34 cellular contexts compared by ENCODE assay signal in the genomic region with DNA sequence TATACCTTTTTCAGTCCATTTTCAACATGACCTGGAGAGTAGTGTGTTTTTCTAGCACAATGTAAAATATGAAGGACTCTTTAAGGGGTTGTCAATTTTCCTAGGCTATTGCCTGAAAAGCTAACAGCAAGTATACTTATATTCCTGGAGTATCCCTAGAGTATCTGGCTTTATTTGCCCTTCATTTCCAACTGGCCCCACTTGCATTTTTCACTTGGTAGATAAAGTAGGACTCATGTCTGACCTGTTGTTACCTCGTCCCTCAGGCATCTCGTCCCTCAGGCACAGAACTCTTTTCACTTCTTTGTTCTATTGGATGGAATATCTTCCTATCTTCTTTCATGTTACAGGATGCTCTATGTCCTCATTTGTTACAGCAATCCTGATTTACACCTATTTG.
"Had no signal": no experiment of that assay in that cellular context is flagged by ENCODE, and none has a peak within 500 bp of the region (broad histone marks: within the 10 kb centered on the region; RNA-seq: fewer than 3 reads in every experiment).

No MANE protein-coding gene starts in this region.

- DNase-seq: Karpas-422, Kasumi-1, KG1, MG63, MM.1S, MV-4-11, NCI-H1048, NCI-H1092, NCI-H1092 treated with DMSO at 0.1 percent for 48 hours, NCI-H1105, NCI-H1105 treated with DMSO at 0.1 percent for 48 hours, NCI-H1417, NCI-H1417 treated with DMSO at 0.1 percent for 48 hours, NCI-H1436, NCI-H1436 treated with DMSO at 0.1 percent for 48 hours, NCI-H146, NCI-H1694, NCI-H1694 treated with DMSO at 0.1 percent for 48 hours, NCI-H187, NCI-H187 treated with DMSO at 0.1 percent for 48 hours, NCI-H1930, NCI-H2029, NCI-H2029 treated with DMSO at 0.1 percent for 48 hours, NCI-H2081, NCI-H2081 treated with DMSO at 0.1 percent for 48 hours, NCI-H2107, NCI-H2171, NCI-H2171 treated with DMSO at 0.1 percent for 48 hours, NCI-H2227 treated with DMSO at 0.1 percent for 48 hours, NCI-H226, NCI-H345, NCI-H446, NCI-H446 treated with DMSO at 0.1 percent for 48 hours had no signal

- H3K4me2 ChIP-seq: KMS-11 had no signal

- H3K4me3 ChIP-seq: MG63 had no signal

- H3K27ac ChIP-seq: KMS-11 had no signal

- H3K36me3 ChIP-seq: MG63 had no signal

- H3K9me3 ChIP-seq: MG63 had no signal

- H3K27me3 ChIP-seq: MG63 had no signal

- H3K9ac ChIP-seq: KMS-11 had no signal
